Comparison of ENCODE assay signal across 7 cellular contexts in the genomic region with DNA sequence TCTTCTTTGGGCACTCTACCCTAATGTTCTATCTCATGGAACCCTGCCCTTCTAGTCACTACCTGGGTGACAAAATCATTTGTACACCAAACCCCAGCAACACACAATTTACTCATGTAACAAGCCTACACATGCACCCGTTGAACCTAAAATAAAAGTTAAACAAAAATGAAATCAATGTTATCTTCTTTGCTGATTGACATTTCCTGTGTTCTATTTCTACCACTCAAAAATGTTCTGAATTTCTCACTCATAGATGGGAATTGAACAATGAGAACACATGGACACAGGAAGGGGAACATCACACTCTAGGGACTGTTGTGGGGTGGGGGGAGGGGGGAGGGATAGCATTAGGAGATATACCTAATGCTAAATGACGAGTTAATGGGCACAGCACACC. TPM values are rescaled to one million over a fixed set of nuclear protein-coding genes. Genes with fewer than 3 reads are reported as not detected.
"Had no signal": no experiment of that assay in that cellular context is flagged by ENCODE, and none has a peak within 500 bp of the region (broad histone marks: within the 10 kb centered on the region; RNA-seq: fewer than 3 reads in every experiment).

No MANE protein-coding gene starts in this region.

RNA-seq across cellular contexts. Expression of a gene that starts 8.8 kb away (rescaled TPM):
- total RNA-seq: GM23248, GM23338, H1, H4, H7, H9, HFFc6 had no signal
- polyA plus RNA-seq: GM23248, GM23338, H1 had no signal

RNA-seq across cellular contexts. Expression of a gene that starts 16.8 kb away (rescaled TPM):
- total RNA-seq: GM23248, GM23338, H1, H4, H7, H9, HFFc6 had no signal
- polyA plus RNA-seq: GM23248, GM23338, H1 had no signal

RNA-seq across cellular contexts. Expression of a gene that starts 47.0 kb away (rescaled TPM):
- total RNA-seq: GM23248, GM23338, H1, H4, H7, H9, HFFc6 had no signal
- polyA plus RNA-seq: GM23248, GM23338, H1 had no signal
